In genomic region chr15:51750942-51751686, GRCh38 we compare ENCODE assay signal across 8 cellular contexts. TPM values are rescaled to one million over a fixed set of nuclear protein-coding genes. Genes with fewer than 3 reads are reported as not detected.
DNase-seq lines count a peak whose midpoint lies in the region; ATAC-seq and TF ChIP-seq lines count a peak whose summit lies in the region.

TSS of gene TMOD2 (plus strand) at chr15:51751597. CDS start at chr15:51766442, 14,845 bp downstream.

- POLR2A ChIA-PET in RWPE1 (lab: Yijun Ruan, JAX; ENCODE audit: low non-redundant PET) = no interaction called here

- H3K23ac ChIP-seq in trophoblast cell (ENCODE audit: low read length) = no peak within 1 kb of the TSS

- intact Hi-C loops in adrenal gland (cut with DNase I) (no loop called here), left cardiac atrium (cut with DNase I) (no loop called here)

- H2AK5ac ChIP-seq in trophoblast cell (ENCODE audit: low read length) = no peak within 1 kb of the TSS

- peak within 1 kb of the TSS; percentile 98 for H3K4me2 ChIP-seq in trophoblast cell (ENCODE audit: low read length)

- CTCF ChIA-PET in RWPE1 (lab: Yijun Ruan, JAX) = interaction anchor here (0.9 kb wide), 1 partner anchor 25 kb away, joined by 3 read pairs; no protein-coding TSS in a partner anchor

- H3K27me3 ChIP-seq in adrenal gland (no peaks in the 10 kb centered on the region), trophoblast cell (ENCODE audit: insufficient read depth, low read length) (no peaks in the 10 kb centered on the region)

- no peaks in the 10 kb centered on the region for H3K9me3 ChIP-seq in adrenal gland (replicated peaks in 1 of 3)
- H3K9me3 ChIP-seq in trophoblast cell (ENCODE audit: insufficient read depth, low read depth, low read length) = no peaks in the 10 kb centered on the region

- no peaks in the 10 kb centered on the region for H3K79me1 ChIP-seq in trophoblast cell (ENCODE audit: low read length)

- no peak within 1 kb of the TSS for H3K9ac ChIP-seq in trophoblast cell (ENCODE audit: low read length)

- H3K4me3 ChIP-seq in adrenal gland (peak within 1 kb of the TSS in 3 of 4 donors; percentile 11 to 92 (median 46)), trophoblast cell (ENCODE audit: low read depth, low read length) (peak within 1 kb of the TSS; percentile 80)

- H3K18ac ChIP-seq in trophoblast cell (ENCODE audit: low read length) = peak within 1 kb of the TSS; percentile 51

- no peak within 1 kb of the TSS for H3K4ac ChIP-seq in trophoblast cell (ENCODE audit: low read depth, low read length)

- no peak within 1 kb of the TSS for H2BK12ac ChIP-seq in trophoblast cell (ENCODE audit: low read length)

- DNase-seq in Ammon's horn (ENCODE audit: low spot score) = peak; percentile 77
- peak; percentile 57 for DNase-seq in RWPE1 (ENCODE audit: low spot score)
- DNase-seq in adrenal gland = peak in 4 of 7 donors; percentile 16 to 45 (median 28)
- peak; percentile 44 for DNase-seq in left cardiac atrium
- DNase-seq in trophoblast cell = peak in 1 of 2 donors; percentile 35
- DNase-seq in KG1 (lab: John Stamatoyannopoulos, UW) = no peak

- H2AFZ ChIP-seq in trophoblast cell (ENCODE audit: insufficient read depth, low read length, poor library complexity) = peak within 1 kb of the TSS; percentile 75

- H3K79me2 ChIP-seq in trophoblast cell (ENCODE audit: control insufficient read depth, insufficient read depth, low read length, poor library complexity) = no peaks in the 10 kb centered on the region

- H3K36me3 ChIP-seq in adrenal gland (replicated peaks in 1 of 2) (no peaks in the 10 kb centered on the region), trophoblast cell (ENCODE audit: control insufficient read depth in 1 of 2, insufficient read depth in 2 of 2, low read length in 2 of 2) (no peaks in the 10 kb centered on the region)

- H3K27ac ChIP-seq in RWPE1 (peak within 1 kb of the TSS; percentile 44), adrenal gland (peak within 1 kb of the TSS in 2 of 5 donors; percentile 59 to 63), trophoblast cell (ENCODE audit: low read depth, low read length) (no peak within 1 kb of the TSS)

- TF ChIP-seq CTCF in RWPE1 (conservative IDR thresholded peaks at IDR 0.05; ENCODE audit: low read depth) = no peak
- TF ChIP-seq CTCF in adrenal gland (IDR thresholded peaks at IDR 0.05) = no peak

- peak within 1 kb of the TSS; percentile 40 for H4K12ac ChIP-seq in trophoblast cell (ENCODE audit: low read depth, low read length)

- H4K8ac ChIP-seq in trophoblast cell (ENCODE audit: low read depth, low read length) = peak within 1 kb of the TSS; percentile 51

- H4K91ac ChIP-seq in trophoblast cell (ENCODE audit: low read depth, low read length) = no peak within 1 kb of the TSS

- H3K14ac ChIP-seq in trophoblast cell (ENCODE audit: low read length) = no peak within 1 kb of the TSS

- no peak within 1 kb of the TSS for H2BK5ac ChIP-seq in trophoblast cell (ENCODE audit: low read depth, low read length, poor library complexity)

- no peak for TF ChIP-seq POLR2A in adrenal gland (IDR thresholded peaks at IDR 0.05)

- peaks cover 9 to 11% of the 10 kb centered on the region in 2 donors for H3K4me1 ChIP-seq in adrenal gland (replicated peaks in 1 of 2)
- H3K4me1 ChIP-seq in trophoblast cell (ENCODE audit: control insufficient read depth in 1 of 2, insufficient read depth in 2 of 2, low read length in 2 of 2) = peaks cover 0 to 3% of the 10 kb centered on the region in 2 experiments

- no peak within 1 kb of the TSS for H2BK120ac ChIP-seq in trophoblast cell (ENCODE audit: insufficient read depth, low read length, poor library complexity)

- WGBS in adrenal gland, 4 donors = 2 to 6% (median 5%) methylated on average over 11 to 57 of the region's 57 CpGs
- WGBS in trophoblast cell (ENCODE audit: extremely low coverage, insufficient coverage, insufficient read length) = no CpG with 5 or more reads among the region's 57 CpGs

- peak; percentile 69 for ATAC-seq in GM18907 (IDR thresholded peaks at IDR 0.05; ENCODE audit: unreplicated experiment)
- peak; percentile 74 for ATAC-seq in HG03135 (IDR thresholded peaks at IDR 0.05; ENCODE audit: unreplicated experiment)
- peak; percentile 94 for ATAC-seq in left cardiac atrium

RNA-seq across cellular contexts. Expression of gene TMOD2, which starts in this region (rescaled TPM):
- total RNA-seq in adrenal gland = 10 to 100 TPM in 3 of 8 donors, 1 to 10 TPM in 5; 3.7 to 13.2 (median 8.2) TPM
- polyA plus RNA-seq in adrenal gland = 1 to 10 TPM; 1.4 to 6.5 (median 4.1) TPM
- 10 to 100 TPM in 1 of 2 donors, 1 to 10 TPM in 1; 6.0 to 16.7 TPM for total RNA-seq in left cardiac atrium
- 2.7 TPM in 2 replicates for polyA plus RNA-seq in trophoblast cell (2013)
